13 cellular contexts compared by ENCODE assay signal in genomic region chr1:230550428-230550827, GRCh38.
DNase-seq lines count a peak whose midpoint lies in the region; ATAC-seq and TF ChIP-seq lines count a peak whose summit lies in the region.
"Had no signal": no experiment of that assay in that cellular context is flagged by ENCODE, and none has a peak within 500 bp of the region (broad histone marks: within the 10 kb centered on the region; RNA-seq: fewer than 3 reads in every experiment).

No MANE protein-coding gene starts in this region.

- no peaks in the 10 kb centered on the region for H3K27me3 ChIP-seq in BLaER1 treated with 17β-estradiol and CSF1 and Interleukin-3, amounts not matched to agents 10 nM and 100 nM
- peaks cover 56% of the 10 kb centered on the region for H3K27me3 ChIP-seq in foreskin keratinocyte
- H3K27me3 ChIP-seq in PC-9 (ENCODE audit: insufficient read depth, low read depth), result peaks cover 31% of the 10 kb centered on the region
- H3K27me3 ChIP-seq: BLaER1 had no signal

- H3K4me3 ChIP-seq in BLaER1 treated with 17β-estradiol and CSF1 and Interleukin-3, amounts not matched to agents 10 nM and 100 nM, result no peak overlapping the region
- no peak overlapping the region for H3K4me3 ChIP-seq in PC-9
- H3K4me3 ChIP-seq: BLaER1 had no signal

- TF ChIP-seq CTCF in foreskin keratinocyte (conservative IDR thresholded peaks at IDR 0.05) (no peak), PC-9 (conservative IDR thresholded peaks at IDR 0.05) (no peak)

- no peak overlapping the region for H2AFZ ChIP-seq in PC-9

- intact Hi-C loops in PC-9 (cut with micrococcal nuclease; ENCODE audit: unreplicated experiment), result no loop called here

- peak overlapping the region in 7 of 11 experiments; percentile 10 to 67 (median 55); a peak in 11 of 22 replicates for H3K27ac ChIP-seq in BLaER1 treated with 17β-estradiol and CSF1 and Interleukin-3, amounts not matched to agents 10 nM and 100 nM
- no peak overlapping the region for H3K27ac ChIP-seq in foreskin keratinocyte
- no peak overlapping the region for H3K27ac ChIP-seq in PC-9
- H3K27ac ChIP-seq: BLaER1 had no signal

- H3K4me2 ChIP-seq in BLaER1 treated with 17β-estradiol and CSF1 and Interleukin-3, amounts not matched to agents 10 nM and 100 nM, result peak overlapping the region in 7 of 11 experiments; percentile 1 to 80 (median 60); a peak in 11 of 22 replicates
- H3K4me2 ChIP-seq in PC-9, result no peak overlapping the region
- H3K4me2 ChIP-seq: BLaER1 had no signal

- CTCF ChIA-PET in PC-9 (lab: Charles Lee), result no interaction called here

- H3K36me3 ChIP-seq in BLaER1 treated with 17β-estradiol and CSF1 and Interleukin-3, amounts not matched to agents 10 nM and 100 nM, result no peaks in the 10 kb centered on the region
- H3K36me3 ChIP-seq in PC-9 (ENCODE audit: low read depth), result no peaks in the 10 kb centered on the region
- H3K36me3 ChIP-seq: BLaER1 had no signal

- no peaks in the 10 kb centered on the region for H4K20me1 ChIP-seq in BLaER1 treated with 17β-estradiol and CSF1 and Interleukin-3, amounts not matched to agents 10 nM and 100 nM
- no peaks in the 10 kb centered on the region for H4K20me1 ChIP-seq in PC-9 (ENCODE audit: insufficient read depth)
- H4K20me1 ChIP-seq: BLaER1 had no signal

- peak; percentile 98 for ATAC-seq in foreskin keratinocyte
- no peak for ATAC-seq in HG02938 (IDR thresholded peaks at IDR 0.05; ENCODE audit: unreplicated experiment)

- H3K4me1 ChIP-seq in BLaER1 treated with 17β-estradiol and CSF1 and Interleukin-3, amounts not matched to agents 10 nM and 100 nM, result peaks cover 4 to 42% (median 15%) of the 10 kb centered on the region in 10 experiments; a peak in 15 of 20 replicates
- H3K4me1 ChIP-seq in foreskin keratinocyte, result peaks cover 16% of the 10 kb centered on the region
- no peaks in the 10 kb centered on the region for H3K4me1 ChIP-seq in PC-9 (replicated peaks; ENCODE audit: insufficient read depth)
- H3K4me1 ChIP-seq: BLaER1 had no signal

- H3K9me2 ChIP-seq in PC-9 (ENCODE audit: insufficient read depth), result no peaks in the 10 kb centered on the region

- H3K9ac ChIP-seq in BLaER1 treated with 17β-estradiol and CSF1 and Interleukin-3, amounts not matched to agents 10 nM and 100 nM, result peak overlapping the region in 2 of 11 experiments; percentile 21 to 44; a peak in 3 of 22 replicates
- H3K9ac ChIP-seq: BLaER1 had no signal

- H3F3A ChIP-seq in PC-9 (ENCODE audit: insufficient read depth, low read depth), result no peaks in the 10 kb centered on the region

- POLR2A ChIA-PET in PC-9 (lab: Charles Lee; ENCODE audit: unreplicated experiment), result interaction anchor here (0.7 kb wide), 1 partner anchor 135 kb away, joined by 3 read pairs; no protein-coding TSS in a partner anchor

- no TSS peak for BruUV-seq in PC-9 (replicated peaks; lab: Mats Ljungman, UMichigan)

- peak; percentile 69 for DNase-seq in DMS153 treated with DMSO at 0.1 percent for 48 hours (lab: John Stamatoyannopoulos, UW; ENCODE audit: unreplicated experiment)
- DNase-seq in RKO (ENCODE audit: low spot score), result peak; percentile 19
- DNase-seq in foreskin keratinocyte, result peak; percentile 49 to 83
- no peak for DNase-seq in SKM-1 (lab: John Stamatoyannopoulos, UW; ENCODE audit: unreplicated experiment)
- DNase-seq in PC-9, result no peak
- DNase-seq: activated CD4-positive, alpha-beta T cell treated with anti-CD3 and anti-CD28 coated beads for 1 hour; activated T-cell treated with anti-CD3 and anti-CD28 coated beads, Interleukin-2, amount 50 U/mL, for 1 hour; DMS79 treated with DMSO at 0.1 percent for 48 hours; foreskin fibroblast; NCI-H1930 had no signal

- H3K79me2 ChIP-seq in PC-9 (ENCODE audit: low read depth), result no peaks in the 10 kb centered on the region

- H3K9me3 ChIP-seq in BLaER1 treated with 17β-estradiol and CSF1 and Interleukin-3, amounts not matched to agents 10 nM and 100 nM (replicated peaks in 1 of 11), result no peaks in the 10 kb centered on the region
- H3K9me3 ChIP-seq in PC-9 (ENCODE audit: insufficient read depth, low read depth), result no peaks in the 10 kb centered on the region
- H3K9me3 ChIP-seq: BLaER1 had no signal

Comparison
In these comparisons a context has a peak if more than half of its experiments do, and no peak if none do; other contexts are left out.
1. H3K27ac ChIP-seq: peak in BLaER1 treated with 17β-estradiol and CSF1 and Interleukin-3, amounts not matched to agents 10 nM and 100 nM (7 of 11); none in foreskin keratinocyte (single experiment) and PC-9 (single experiment).
2. DNase-seq: peak in DMS153 treated with DMSO at 0.1 percent for 48 hours (single experiment), RKO (single experiment) and foreskin keratinocyte (2 of 2); none in SKM-1 (single experiment) and PC-9 (0 of 2).